In genomic region chr14:64510825-64511679, GRCh38 we compare ENCODE assay signal across 9 cellular contexts. TPM values are rescaled to one million over a fixed set of nuclear protein-coding genes. Genes with fewer than 3 reads are reported as not detected.
DNase-seq lines count a peak whose midpoint lies in the region; ATAC-seq and TF ChIP-seq lines count a peak whose summit lies in the region.
"Had no signal": no experiment of that assay in that cellular context is flagged by ENCODE, and none has a peak within 500 bp of the region (broad histone marks: within the 10 kb centered on the region; RNA-seq: fewer than 3 reads in every experiment).

No MANE protein-coding gene starts in this region.

- H3K36me3 ChIP-seq in neutrophil = no peaks in the 10 kb centered on the region
- no peaks in the 10 kb centered on the region for H3K36me3 ChIP-seq in tibial artery

- H3K9me3 ChIP-seq in neutrophil (no peaks in the 10 kb centered on the region), tibial artery (no peaks in the 10 kb centered on the region)

- intact Hi-C loops in tibial artery (cut with DNase I; ENCODE audit: low total_unique reads) = no loop called here

- DNase-seq in EH (ENCODE audit: low read depth) (peak; percentile 73), LoVo (ENCODE audit: low spot score) (peak; percentile 78), RPMI7951 (ENCODE audit: low read depth) (peak; percentile 61), fibroblast of the aortic adventitia (ENCODE audit: low read depth) (peak; percentile 80), tibial artery (peak; percentile 75 to 79)
- peak; percentile 40 for DNase-seq in activated T-helper 9 cell treated with anti-CD3 and anti-CD28 coated beads, Interleukin-2, amount 50 U/mL, for 16 hours (ENCODE audit: low read depth)

- TF ChIP-seq CTCF in fibroblast of the aortic adventitia (IDR thresholded peaks at IDR 0.05; ENCODE audit: insufficient read depth, low read length) = peak; percentile 92
- TF ChIP-seq CTCF in neutrophil (IDR thresholded peaks at IDR 0.05) = peak; percentile 90
- TF ChIP-seq CTCF in tibial artery (IDR thresholded peaks at IDR 0.05) = peak; percentile 83 to 88

- no peak for ATAC-seq in HG03439 (IDR thresholded peaks at IDR 0.05; ENCODE audit: unreplicated experiment)

- H3K27ac ChIP-seq in neutrophil (peak overlapping the region; percentile 54), tibial artery (peak overlapping the region in 1 of 2 donors; percentile 2)

- peaks cover 18 to 36% of the 10 kb centered on the region in 2 experiments for H3K4me1 ChIP-seq in neutrophil (ENCODE audit: control insufficient read depth in 1 of 2, insufficient read depth in 1 of 2, low read depth in 1 of 2, low read length in 1 of 2)
- H3K4me1 ChIP-seq in tibial artery = peaks cover 0 to 93% (median 25%) of the 10 kb centered on the region in 4 donors

- no peaks in the 10 kb centered on the region for H3K27me3 ChIP-seq in neutrophil
- no peaks in the 10 kb centered on the region for H3K27me3 ChIP-seq in tibial artery

- H3K4me3 ChIP-seq in fibroblast of the aortic adventitia (ENCODE audit: low read depth, low read length) (no peak overlapping the region), neutrophil (ENCODE audit: low read depth in 1 of 2, low read length in 1 of 2) (peak overlapping the region in 1 of 2 experiments; percentile 25), tibial artery (no peak overlapping the region)

RNA-seq across cellular contexts. Expression of gene ZBTB1, which starts 6.5 kb away (rescaled TPM):
- 28.0 and 33.0 TPM in 2 replicates for total RNA-seq in RPMI7951 (2014; rRNA removed; shearing (Covaris generic))
- total RNA-seq in fibroblast of the aortic adventitia (ENCODE audit: low replicate concordance) = 56.5 and 76.9 TPM in 2 replicates

RNA-seq across cellular contexts. Expression of gene ZBTB25, which starts 7.4 kb away (rescaled TPM):
- total RNA-seq in RPMI7951 (2014; rRNA removed; shearing (Covaris generic)) = 3.8 and 8.3 TPM in 2 replicates
- total RNA-seq in fibroblast of the aortic adventitia (ENCODE audit: low replicate concordance) = 7.0 and 11.1 TPM in 2 replicates

RNA-seq across cellular contexts. Expression of gene HSPA2, which starts 29.5 kb away (rescaled TPM):
- 10.0 and 11.2 TPM in 2 replicates for total RNA-seq in RPMI7951 (2014; rRNA removed; shearing (Covaris generic))
- total RNA-seq in fibroblast of the aortic adventitia (ENCODE audit: low replicate concordance) = 0.98 and 2.5 TPM in 2 replicates

RNA-seq across cellular contexts. Expression of gene PPP1R36, which starts 38.7 kb away (rescaled TPM):
- 0.48 and 0.78 TPM in 2 replicates for total RNA-seq in RPMI7951 (2014; rRNA removed; shearing (Covaris generic))
- 0.18 TPM in 1 of 2 replicates, not detected in the other for total RNA-seq in fibroblast of the aortic adventitia (ENCODE audit: low replicate concordance)
- total RNA-seq: glomerular endothelial cell had no signal

RNA-seq across cellular contexts. Expression of gene AKAP5, which starts 45.8 kb away (rescaled TPM):
- 0.36 and 0.59 TPM in 2 replicates for total RNA-seq in RPMI7951 (2014; rRNA removed; shearing (Covaris generic))
- 0.16 and 0.54 TPM in 2 replicates for total RNA-seq in fibroblast of the aortic adventitia (ENCODE audit: low replicate concordance)
